Comparison of ENCODE assay signal across 20 cellular contexts in the genomic region with DNA sequence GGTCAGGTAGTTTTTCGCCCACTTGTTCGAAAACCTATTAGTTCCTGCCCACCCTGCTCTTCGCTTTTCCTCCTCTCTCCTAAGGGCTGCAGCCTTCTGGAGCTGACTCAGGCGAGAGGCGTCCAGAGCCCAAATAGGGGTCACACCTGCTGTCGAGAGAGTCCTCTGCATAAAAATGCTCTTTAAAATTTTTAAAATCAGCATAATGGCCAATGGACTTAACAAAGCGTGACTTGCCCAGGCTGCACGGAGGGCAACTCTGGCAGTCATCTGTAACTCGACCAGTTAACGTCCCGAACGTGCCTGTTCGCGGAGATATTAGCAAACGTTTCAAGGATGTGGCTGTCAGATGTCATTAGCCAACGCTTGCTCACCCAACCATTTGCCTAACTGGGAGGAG. TPM values are rescaled to one million over a fixed set of nuclear protein-coding genes. Genes with fewer than 3 reads are reported as not detected.
DNase-seq lines count a peak whose midpoint lies in the region; ATAC-seq, FAIRE-seq and TF ChIP-seq lines count a peak whose summit lies in the region.
"Had no signal": no experiment of that assay in that cellular context is flagged by ENCODE, and none has a peak within 500 bp of the region (broad histone marks: within the 10 kb centered on the region; RNA-seq: fewer than 3 reads in every experiment).

No MANE protein-coding gene starts in this region.

- dilution Hi-C loops in keratinocyte (cut with MboI; ENCODE audit: extremely low pct_ligation_motif_present, low sequenced_read_pairs) = no loop called here

- H4K20me1 ChIP-seq in keratinocyte (ENCODE audit: control insufficient read depth, extremely low read depth, insufficient read depth, low read length) = no peaks in the 10 kb centered on the region
- H4K20me1 ChIP-seq: BLaER1 treated with 17β-estradiol and CSF1 and Interleukin-3, amounts not matched to agents 10 nM and 100 nM had no signal

- peaks cover 91% of the 10 kb centered on the region for H3K27me3 Mint-ChIP-seq in brain
- H3K27me3 Mint-ChIP-seq in activated T-cell treated with anti-CD3 and anti-CD28 coated beads, Interleukin-2, amount 50 U/mL, for 4 hours (ENCODE audit: low read depth) = peaks cover 66% of the 10 kb centered on the region
- peaks cover 59% of the 10 kb centered on the region for H3K27me3 Mint-ChIP-seq in activated naive CD4-positive, alpha-beta T cell treated with anti-CD3 and anti-CD28 coated beads, Interleukin-2, amount 10 ng/mL, durations not matched to agents 7 days and 5 days

- H3K9me3 ChIP-seq in keratinocyte (ENCODE audit: control insufficient read depth, low read depth, low read length) = no peaks in the 10 kb centered on the region
- H3K9me3 ChIP-seq: prostate gland, vagina had no signal

- H3K27me3 ChIP-seq in H7 (ENCODE audit: control insufficient read depth, insufficient read depth, low read length) = peaks cover 89% of the 10 kb centered on the region
- H3K27me3 ChIP-seq in keratinocyte (ENCODE audit: control insufficient read depth, extremely low read depth, insufficient read depth, low read length) = peaks cover 16% of the 10 kb centered on the region

- peak overlapping the region; percentile 20 for H3K9ac ChIP-seq in keratinocyte (ENCODE audit: control insufficient read depth, extremely low read depth, insufficient read depth, low read length)
- H3K9ac ChIP-seq: BLaER1 treated with 17β-estradiol and CSF1 and Interleukin-3, amounts not matched to agents 10 nM and 100 nM had no signal

- peaks cover 43% of the 10 kb centered on the region for H3K4me1 Mint-ChIP-seq in brain
- no peaks in the 10 kb centered on the region for H3K4me1 Mint-ChIP-seq in activated T-cell treated with anti-CD3 and anti-CD28 coated beads, Interleukin-2, amount 50 U/mL, for 4 hours (ENCODE audit: low read depth)
- H3K4me1 Mint-ChIP-seq in activated naive CD4-positive, alpha-beta T cell treated with anti-CD3 and anti-CD28 coated beads, Interleukin-2, amount 10 ng/mL, durations not matched to agents 7 days and 5 days = no peaks in the 10 kb centered on the region
- H3K4me1 Mint-ChIP-seq: activated naive CD8-positive, alpha-beta T cell treated with anti-CD3 and anti-CD28 coated beads, Interleukin-2, amount 50 U/mL, for 24 hours had no signal

- peak; percentile 65 for DNase-seq in H7
- no peak for DNase-seq in keratinocyte (ENCODE audit: low read depth, low spot score)
- peak; percentile 85 for DNase-seq in retina
- no peak for DNase-seq in activated T-cell treated with anti-CD3 and anti-CD28 coated beads, Interleukin-2, amount 50 U/mL, for 4 hours
- no peak for DNase-seq in activated naive CD4-positive, alpha-beta T cell treated with anti-CD3 and anti-CD28 coated beads, Interleukin-2, amount 10 ng/mL, durations not matched to agents 7 days and 5 days
- DNase-seq in activated naive CD4-positive, alpha-beta T cell treated with anti-CD3 and anti-CD28 coated beads, Interleukin-2, amount 50 U/mL, for 72 hours (ENCODE audit: low spot score in 2 of 2) = no peak
- DNase-seq: activated naive CD8-positive, alpha-beta T cell treated with anti-CD3 and anti-CD28 coated beads, Interleukin-2, amount 50 U/mL, for 24 hours; midbrain; NCI-H226; PC-9; stimulated activated CD4-positive, alpha-beta T cell treated with anti-CD3 and anti-CD28 coated beads, Interleukin-2, amount 100 ng/mL, for 48 hours; T-helper 1 cell had no signal

- H3K9me1 ChIP-seq in keratinocyte (ENCODE audit: control insufficient read depth, extremely low read depth, insufficient read depth, low read length) = no peaks in the 10 kb centered on the region

- peaks cover 0 to 3% (median 0%) of the 10 kb centered on the region in 5 experiments for H3K9me3 Mint-ChIP-seq in brain
- no peaks in the 10 kb centered on the region for H3K9me3 Mint-ChIP-seq in activated T-cell treated with anti-CD3 and anti-CD28 coated beads, Interleukin-2, amount 50 U/mL, for 4 hours
- no peaks in the 10 kb centered on the region for H3K9me3 Mint-ChIP-seq in activated naive CD4-positive, alpha-beta T cell treated with anti-CD3 and anti-CD28 coated beads, Interleukin-2, amount 10 ng/mL, durations not matched to agents 7 days and 5 days
- peaks cover 4 to 8% of the 10 kb centered on the region in 2 donors for H3K9me3 Mint-ChIP-seq in activated naive CD4-positive, alpha-beta T cell treated with anti-CD3 and anti-CD28 coated beads, Interleukin-2, amount 50 U/mL, for 72 hours
- H3K9me3 Mint-ChIP-seq: activated naive CD8-positive, alpha-beta T cell treated with anti-CD3 and anti-CD28 coated beads, Interleukin-2, amount 50 U/mL, for 24 hours had no signal

- no peak overlapping the region for H3K4me3 ChIP-seq in H7 (ENCODE audit: insufficient read depth, low read depth, low read length)
- H3K4me3 ChIP-seq in keratinocyte (ENCODE audit: control insufficient read depth in 2 of 3, extremely low read depth in 1 of 3, insufficient read depth in 2 of 3, low read depth in 1 of 3, low read length in 3 of 3) = peak overlapping the region; percentile 28 to 62 (median 44)
- H3K4me3 ChIP-seq: BLaER1 treated with 17β-estradiol and CSF1 and Interleukin-3, amounts not matched to agents 10 nM and 100 nM; PC-9 had no signal

- ATAC-seq in activated T-cell treated with anti-CD3 and anti-CD28 coated beads, Interleukin-2, amount 50 U/mL, for 4 hours = no peak
- ATAC-seq in activated naive CD4-positive, alpha-beta T cell treated with anti-CD3 and anti-CD28 coated beads, Interleukin-2, amount 50 U/mL, for 72 hours = no peak
- no peak for ATAC-seq in GM19328 (IDR thresholded peaks at IDR 0.05; ENCODE audit: unreplicated experiment)
- ATAC-seq: activated naive CD8-positive, alpha-beta T cell treated with anti-CD3 and anti-CD28 coated beads, Interleukin-2, amount 50 U/mL, for 24 hours; HepG2 had no signal

- no peak overlapping the region for H3K27ac ChIP-seq in keratinocyte (ENCODE audit: control insufficient read depth, insufficient read depth, low read length)
- H3K27ac ChIP-seq: BLaER1 treated with 17β-estradiol and CSF1 and Interleukin-3, amounts not matched to agents 10 nM and 100 nM; PC-9; prostate gland; vagina had no signal

- CTCF ChIA-PET in activated naive CD4-positive, alpha-beta T cell treated with anti-CD3 and anti-CD28 coated beads, Interleukin-2, amount 10 ng/mL, durations not matched to agents 7 days and 5 days (lab: Charles Lee) = no interaction called here

- peak overlapping the region in 1 of 5 experiments; percentile 52 for H3K27ac Mint-ChIP-seq in brain
- no peak overlapping the region for H3K27ac Mint-ChIP-seq in activated naive CD4-positive, alpha-beta T cell treated with anti-CD3 and anti-CD28 coated beads, Interleukin-2, amount 10 ng/mL, durations not matched to agents 7 days and 5 days
- no peak overlapping the region for H3K27ac Mint-ChIP-seq in activated naive CD4-positive, alpha-beta T cell treated with anti-CD3 and anti-CD28 coated beads, Interleukin-2, amount 50 U/mL, for 72 hours
- H3K27ac Mint-ChIP-seq: activated naive CD8-positive, alpha-beta T cell treated with anti-CD3 and anti-CD28 coated beads, Interleukin-2, amount 50 U/mL, for 24 hours had no signal

- no peaks in the 10 kb centered on the region for H3K79me2 ChIP-seq in keratinocyte (ENCODE audit: control insufficient read depth, insufficient read depth, low read length)

- TF ChIP-seq CTCF in brain (conservative IDR thresholded peaks at IDR 0.05) (no peak), keratinocyte (optimal IDR thresholded peaks at IDR 0.05 in 1 of 3, IDR thresholded peaks at IDR 0.05 in 1 of 3, conservative IDR thresholded peaks at IDR 0.05 in 1 of 3; ENCODE audit: extremely low read depth in 1 of 3, insufficient read depth in 2 of 3, low read length in 3 of 3) (no peak)

- peak overlapping the region; percentile 80 to 87 (median 86) for H3K4me3 Mint-ChIP-seq in brain
- no peak overlapping the region for H3K4me3 Mint-ChIP-seq in activated T-cell treated with anti-CD3 and anti-CD28 coated beads, Interleukin-2, amount 50 U/mL, for 4 hours
- no peak overlapping the region for H3K4me3 Mint-ChIP-seq in activated naive CD4-positive, alpha-beta T cell treated with anti-CD3 and anti-CD28 coated beads, Interleukin-2, amount 10 ng/mL, durations not matched to agents 7 days and 5 days
- H3K4me3 Mint-ChIP-seq: activated naive CD8-positive, alpha-beta T cell treated with anti-CD3 and anti-CD28 coated beads, Interleukin-2, amount 50 U/mL, for 24 hours had no signal

- peaks cover 8% of the 10 kb centered on the region for H3K4me1 ChIP-seq in keratinocyte (ENCODE audit: control insufficient read depth, extremely low read depth, insufficient read depth, low read length)
- H3K4me1 ChIP-seq: BLaER1 treated with 17β-estradiol and CSF1 and Interleukin-3, amounts not matched to agents 10 nM and 100 nM had no signal

- no peaks in the 10 kb centered on the region for H3K36me3 Mint-ChIP-seq in brain
- no peaks in the 10 kb centered on the region for H3K36me3 Mint-ChIP-seq in activated T-cell treated with anti-CD3 and anti-CD28 coated beads, Interleukin-2, amount 50 U/mL, for 4 hours (ENCODE audit: insufficient read depth)
- no peaks in the 10 kb centered on the region for H3K36me3 Mint-ChIP-seq in activated naive CD4-positive, alpha-beta T cell treated with anti-CD3 and anti-CD28 coated beads, Interleukin-2, amount 10 ng/mL, durations not matched to agents 7 days and 5 days
- H3K36me3 Mint-ChIP-seq in activated naive CD4-positive, alpha-beta T cell treated with anti-CD3 and anti-CD28 coated beads, Interleukin-2, amount 50 U/mL, for 72 hours = peaks cover 0 to 26% of the 10 kb centered on the region in 2 donors

- FAIRE-seq in keratinocyte (lab: Jason Lieb, UNC) = peak; percentile 62
- FAIRE-seq: GM12891, HepG2 had no signal

- no peaks in the 10 kb centered on the region for H3K36me3 ChIP-seq in H7 (replicated peaks; ENCODE audit: control insufficient read depth, insufficient read depth, low read length)
- H3K36me3 ChIP-seq in keratinocyte (ENCODE audit: control insufficient read depth in 2 of 2, extremely low read depth in 1 of 2, insufficient read depth in 2 of 2, low read length in 2 of 2) = no peaks in the 10 kb centered on the region
- H3K36me3 ChIP-seq: BLaER1 treated with 17β-estradiol and CSF1 and Interleukin-3, amounts not matched to agents 10 nM and 100 nM; prostate gland; vagina had no signal

- H3K4me2 ChIP-seq in keratinocyte (ENCODE audit: control insufficient read depth, extremely low read depth, insufficient read depth, low read depth, low read length) = peak overlapping the region; percentile 77
- H3K4me2 ChIP-seq: BLaER1 treated with 17β-estradiol and CSF1 and Interleukin-3, amounts not matched to agents 10 nM and 100 nM; PC-9 had no signal

- peak overlapping the region; percentile 76 for H2AFZ ChIP-seq in keratinocyte (ENCODE audit: control insufficient read depth, low read length)
- H2AFZ ChIP-seq: PC-9 had no signal

RNA-seq across cellular contexts. Expression of a gene that starts 32.2 kb away (rescaled TPM):
- total RNA-seq in H7 (2014; rRNA removed; shearing (Covaris generic)) = not detected in 2 replicates
- not detected for polyA plus RNA-seq in brain (ENCODE audit: insufficient read depth, low read depth, low replicate concordance)
- polyA plus RNA-seq in keratinocyte = 0.01 to 0.08 TPM in 2 of 3 replicates, not detected in the other
- not detected for polyA plus RNA-seq in keratinocyte (2011; ENCODE audit: low read depth)
- not detected in 2 replicates for polyA plus RNA-seq in keratinocyte (2011; cell fraction: cytosol; rRNA removed)
- polyA plus RNA-seq in keratinocyte (2011; cell fraction: nucleus; rRNA removed) = not detected in 2 replicates
- 0.24 TPM in 1 of 2 replicates, not detected in the other for polyA plus RNA-seq in keratinocyte (2012; ENCODE audit: low replicate concordance)
- polyA minus RNA-seq in keratinocyte = 0.43 TPM in 1 of 3 replicates, not detected in the others
- not detected for polyA minus RNA-seq in keratinocyte (2011; cell fraction: cytosol; rRNA and poly(A)+ RNA removed)
- polyA minus RNA-seq in keratinocyte (2011; cell fraction: nucleus; rRNA and poly(A)+ RNA removed) = not detected in 2 replicates
- total RNA-seq in activated T-cell treated with anti-CD3 and anti-CD28 coated beads, Interleukin-2, amount 50 U/mL, for 4 hours = not detected
- not detected for total RNA-seq in activated naive CD4-positive, alpha-beta T cell treated with anti-CD3 and anti-CD28 coated beads, Interleukin-2, amount 50 U/mL, for 72 hours
- total RNA-seq: fibroblast of lung, HepG2, PC-9 had no signal
- polyA plus RNA-seq: fibroblast of lung, HepG2 had no signal

Comparison
In these comparisons a context has a peak if more than half of its experiments do, and no peak if none do; other contexts are left out.
1. DNase-seq: peak in H7 (single experiment) and retina (single experiment); none in keratinocyte (single experiment), activated T-cell treated with anti-CD3 and anti-CD28 coated beads, Interleukin-2, amount 50 U/mL, for 4 hours (single experiment), activated naive CD4-positive, alpha-beta T cell treated with anti-CD3 and anti-CD28 coated beads, Interleukin-2, amount 10 ng/mL, durations not matched to agents 7 days and 5 days (single experiment) and activated naive CD4-positive, alpha-beta T cell treated with anti-CD3 and anti-CD28 coated beads, Interleukin-2, amount 50 U/mL, for 72 hours (0 of 2).
2. H3K4me3 Mint-ChIP-seq: peak in brain (5 of 5); none in activated T-cell treated with anti-CD3 and anti-CD28 coated beads, Interleukin-2, amount 50 U/mL, for 4 hours (single experiment) and activated naive CD4-positive, alpha-beta T cell treated with anti-CD3 and anti-CD28 coated beads, Interleukin-2, amount 10 ng/mL, durations not matched to agents 7 days and 5 days (single experiment).